21 cellular contexts compared by ENCODE assay signal in genomic region chr7:121447939-121448338, GRCh38. TPM values are rescaled to one million over a fixed set of nuclear protein-coding genes. Genes with fewer than 3 reads are reported as not detected.
A peak's percentile ranks its signal among the peaks of the same experiment; 100 is the strongest.
DNase-seq lines count a peak whose midpoint lies in the region; ATAC-seq and TF ChIP-seq lines count a peak whose summit lies in the region.
"Had no signal": no experiment of that assay in that cellular context is flagged by ENCODE, and none has a peak within 500 bp of the region (broad histone marks: within the 10 kb centered on the region; RNA-seq: fewer than 3 reads in every experiment).

No MANE protein-coding gene starts in this region.

- H3K4me1 ChIP-seq in left ventricle myocardium inferior: peaks cover 22% of the 10 kb centered on the region
- no peaks in the 10 kb centered on the region for H3K4me1 ChIP-seq in gastrocnemius medialis
- peaks cover 10% of the 10 kb centered on the region for H3K4me1 ChIP-seq in osteoblast (ENCODE audit: insufficient read depth, low read length)
- H3K4me1 ChIP-seq: body of pancreas had no signal

- H4K20me1 ChIP-seq in osteoblast (ENCODE audit: insufficient read depth, low read length): no peaks in the 10 kb centered on the region

- ATAC-seq in gastrocnemius medialis (peak in 1 of 2 donors; percentile 44), HG02938 (IDR thresholded peaks at IDR 0.05; ENCODE audit: unreplicated experiment) (no peak)
- ATAC-seq: body of pancreas; GM12878; naive thymus-derived CD4-positive, alpha-beta T cell; stimulated activated naive CD8-positive, alpha-beta T cell treated with anti-CD3 and anti-CD28 coated beads, Interleukin-15, amount 100 ng/mL, for 72 hours had no signal

- DNase-seq in COR-L47 (lab: John Stamatoyannopoulos, UW): peak; percentile 8
- peak; percentile 77 for DNase-seq in NCI-H2227 (lab: John Stamatoyannopoulos, UW; ENCODE audit: unreplicated experiment)
- DNase-seq in left ventricle myocardium inferior: no peak
- no peak for DNase-seq in gastrocnemius medialis
- DNase-seq in GDM1 (lab: John Stamatoyannopoulos, UW): no peak
- DNase-seq in osteoblast (ENCODE audit: insufficient read length, low spot score, missing footprints): no peak
- no peak for DNase-seq in NCI-H2107 (lab: John Stamatoyannopoulos, UW)
- DNase-seq: activated CD4-positive, alpha-beta memory T cell treated with anti-CD3 and anti-CD28 coated beads for 36 hours; activated T-cell treated with anti-CD3 and anti-CD28 coated beads, Interleukin-2, amount 50 U/mL, for 1 hour; AML-193; cortex of kidney; immature natural killer cell; IMR-90; MM.1S; naive thymus-derived CD4-positive, alpha-beta T cell; stimulated activated naive CD8-positive, alpha-beta T cell treated with anti-CD3 and anti-CD28 coated beads, Interleukin-15, amount 100 ng/mL, for 72 hours had no signal

- TF ChIP-seq CTCF in left ventricle myocardium inferior (IDR thresholded peaks at IDR 0.05; ENCODE audit: borderline replicate concordance) (no peak), gastrocnemius medialis (IDR thresholded peaks at IDR 0.05 in 4 of 5, conservative IDR thresholded peaks at IDR 0.05 in 1 of 5) (no peak), osteoblast (IDR thresholded peaks at IDR 0.05; ENCODE audit: extremely low read depth, low read depth, low read length) (no peak)

- H3K9me3 ChIP-seq in left ventricle myocardium inferior (replicated peaks) (no peaks in the 10 kb centered on the region), gastrocnemius medialis (no peaks in the 10 kb centered on the region), osteoblast (ENCODE audit: low read depth, low read length) (no peaks in the 10 kb centered on the region)
- H3K9me3 ChIP-seq: body of pancreas had no signal

- H2AFZ ChIP-seq in osteoblast (ENCODE audit: low read length): no peak overlapping the region

- in situ Hi-C loops in gastrocnemius medialis (cut with MboI; ENCODE audit: low sequenced_read_pairs in 4 of 4): no loop called here

- TF ChIP-seq POLR2A in gastrocnemius medialis (IDR thresholded peaks at IDR 0.05): no peak

- peak overlapping the region; percentile 11 for H3K4me3 ChIP-seq in left ventricle myocardium inferior
- H3K4me3 ChIP-seq in gastrocnemius medialis: no peak overlapping the region
- H3K4me3 ChIP-seq in osteoblast (ENCODE audit: insufficient read depth, low read length): no peak overlapping the region
- H3K4me3 ChIP-seq: body of pancreas, GM12878, lung had no signal

- no peaks in the 10 kb centered on the region for H3K27me3 ChIP-seq in left ventricle myocardium inferior (ENCODE audit: low read depth)
- no peaks in the 10 kb centered on the region for H3K27me3 ChIP-seq in gastrocnemius medialis
- H3K27me3 ChIP-seq in osteoblast (ENCODE audit: insufficient read depth, low read length): no peaks in the 10 kb centered on the region
- H3K27me3 ChIP-seq: body of pancreas had no signal

- H3K4me2 ChIP-seq in osteoblast (ENCODE audit: insufficient read depth, low read length): no peak overlapping the region

- H3K79me2 ChIP-seq in osteoblast (ENCODE audit: insufficient read depth, low read length): no peaks in the 10 kb centered on the region

- intact Hi-C loops in left ventricle myocardium inferior (cut with micrococcal nuclease) (no loop called here), gastrocnemius medialis (cut with DNase I; ENCODE audit: low total_unique reads) (no loop called here)

- H3K36me3 ChIP-seq in left ventricle myocardium inferior (no peaks in the 10 kb centered on the region), gastrocnemius medialis (no peaks in the 10 kb centered on the region), osteoblast (ENCODE audit: insufficient read depth, low read length) (no peaks in the 10 kb centered on the region)

- H3K27ac ChIP-seq in left ventricle myocardium inferior (replicated peaks) (peak overlapping the region; percentile 69), gastrocnemius medialis (peak overlapping the region in 3 of 4 donors; percentile 21 to 51 (median 41)), osteoblast (ENCODE audit: low read depth, low read length) (no peak overlapping the region)
- H3K27ac ChIP-seq: epithelial cell of prostate had no signal

RNA-seq across cellular contexts. Expression of gene FAM3C, which starts 51.8 kb away (rescaled TPM):
- total RNA-seq in left ventricle myocardium inferior (46.2 TPM), gastrocnemius medialis (10 to 100 TPM in 3 of 4 donors, 1 to 10 TPM in 1; 9.7 to 17.5 (median 13.2) TPM), osteoblast (65.5 and 67.2 TPM in 2 replicates)

Comparison
In these comparisons a context has a peak if more than half of its experiments do, and no peak if none do; other contexts are left out.
1. DNase-seq: peak in COR-L47 (single experiment) and NCI-H2227 (single experiment); none in left ventricle myocardium inferior (single experiment), gastrocnemius medialis (0 of 2), GDM1 (single experiment), osteoblast (single experiment) and NCI-H2107 (single experiment).